8 cellular contexts compared by ENCODE assay signal in the genomic region with DNA sequence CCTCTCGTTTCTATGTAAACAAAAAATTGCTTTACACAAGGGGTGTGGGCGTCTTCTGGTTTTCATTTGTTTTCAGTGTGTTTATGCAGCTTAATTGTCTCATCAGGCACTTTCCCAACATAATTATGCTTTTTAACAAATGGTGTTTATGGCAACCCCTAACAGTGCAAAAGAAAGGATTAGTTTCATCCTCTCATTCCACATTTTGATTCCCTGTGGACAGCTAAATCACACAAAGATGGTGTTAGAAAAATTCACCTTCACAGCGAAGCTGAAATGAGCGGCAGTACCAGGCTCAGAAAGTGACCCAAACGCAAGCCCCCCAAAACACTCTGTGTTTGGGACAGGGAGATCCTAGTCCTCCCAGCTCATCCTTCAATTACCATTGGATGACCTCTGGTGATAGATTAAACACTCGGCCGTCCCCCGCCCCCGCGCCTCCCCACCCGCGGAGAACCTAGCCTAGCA. TPM values are rescaled to one million over a fixed set of nuclear protein-coding genes. Genes with fewer than 3 reads are reported as not detected.
DNase-seq lines count a peak whose midpoint lies in the region; ATAC-seq and TF ChIP-seq lines count a peak whose summit lies in the region.

No MANE protein-coding gene starts in this region.

- no peak for TF ChIP-seq EP300 in ovary (IDR thresholded peaks at IDR 0.05)

- peak overlapping the region; percentile 23 for H3K27ac ChIP-seq in CD4-positive, alpha-beta memory T cell (ENCODE audit: low read depth, low read length)
- no peak overlapping the region for H3K27ac ChIP-seq in endodermal cell (ENCODE audit: low read depth, low read length)
- no peak overlapping the region for H3K27ac ChIP-seq in ovary

- TF ChIP-seq CTCF in endodermal cell (conservative IDR thresholded peaks at IDR 0.05) (no peak), ovary (IDR thresholded peaks at IDR 0.05) (no peak)

- WGBS in endodermal cell (ENCODE audit: insufficient coverage in 1 of 2, insufficient read length in 1 of 2), 2 experiments, result 22 to 48% methylated on average over 2 to 12 of the region's 12 CpGs
- 12 to 17% (median 17%) methylated on average over 12 of the region's 12 CpGs for WGBS in ovary, 3 donors

- peak overlapping the region; percentile 42 to 73 for H3K4me3 ChIP-seq in CD4-positive, alpha-beta memory T cell (ENCODE audit: low read length in 2 of 2)
- H3K4me3 ChIP-seq in endodermal cell (ENCODE audit: low read length), result peak overlapping the region; percentile 84
- H3K4me3 ChIP-seq in ovary, result peak overlapping the region; percentile 69

- H3K9ac ChIP-seq in endodermal cell (ENCODE audit: extremely low read depth, low read length, poor library complexity, severe bottlenecking), result peak overlapping the region; percentile 30

- H3K4me1 ChIP-seq in CD4-positive, alpha-beta memory T cell (ENCODE audit: insufficient read depth, low read length), result peaks cover 10% of the 10 kb centered on the region
- H3K4me1 ChIP-seq in endodermal cell (ENCODE audit: control insufficient read depth, insufficient read depth, low read length) (no peaks in the 10 kb centered on the region), ovary (ENCODE audit: insufficient read depth) (no peaks in the 10 kb centered on the region)

- no peak for ATAC-seq in GM21390 (IDR thresholded peaks at IDR 0.05; ENCODE audit: unreplicated experiment)
- ATAC-seq in GM21367 (IDR thresholded peaks at IDR 0.05; ENCODE audit: unreplicated experiment), result no peak

- H3K4me1 Mint-ChIP-seq in CD4-positive, alpha-beta memory T cell, result peaks cover 3 to 10% (median 7%) of the 10 kb centered on the region in 4 donors
- H3K4me1 Mint-ChIP-seq in endodermal cell, result peaks cover 3% of the 10 kb centered on the region

- DNase-seq in CD4-positive, alpha-beta memory T cell, result no peak
- peak; percentile 82 for DNase-seq in NCI-H748 treated with DMSO at 0.1 percent for 48 hours (lab: John Stamatoyannopoulos, UW)
- no peak for DNase-seq in endodermal cell
- DNase-seq in ovary, result no peak
- DNase-seq in DMS79 (lab: John Stamatoyannopoulos, UW), result no peak
- no peak for DNase-seq in activated effector memory CD4-positive, alpha-beta T cell treated with Interleukin-2 at 50 U/mL for 16 hours

- H3K36me3 Mint-ChIP-seq in CD4-positive, alpha-beta memory T cell, result peaks cover 0 to 2% of the 10 kb centered on the region in 2 donors
- H3K36me3 Mint-ChIP-seq in endodermal cell (ENCODE audit: low read depth), result no peaks in the 10 kb centered on the region

- no peaks in the 10 kb centered on the region for H3K9me3 Mint-ChIP-seq in CD4-positive, alpha-beta memory T cell
- no peaks in the 10 kb centered on the region for H3K9me3 Mint-ChIP-seq in endodermal cell

- no peaks in the 10 kb centered on the region for H3K27me3 ChIP-seq in CD4-positive, alpha-beta memory T cell (ENCODE audit: insufficient read depth, low read length)
- H3K27me3 ChIP-seq in endodermal cell (ENCODE audit: control insufficient read depth, insufficient read depth, low read length, poor library complexity, severe bottlenecking), result peaks cover 24% of the 10 kb centered on the region
- no peaks in the 10 kb centered on the region for H3K27me3 ChIP-seq in ovary

- no peak for TF ChIP-seq POLR2A in ovary (IDR thresholded peaks at IDR 0.05)

- intact Hi-C loops in CD4-positive, alpha-beta memory T cell (cut with micrococcal nuclease), result no loop called here
- intact Hi-C loops in ovary (cut with DNase I), result no loop called here

- H3K27ac Mint-ChIP-seq in CD4-positive, alpha-beta memory T cell, result peak overlapping the region in 3 of 7 donors; percentile 10 to 66 (median 32)
- no peak overlapping the region for H3K27ac Mint-ChIP-seq in endodermal cell

- H3K27me3 Mint-ChIP-seq in CD4-positive, alpha-beta memory T cell, result no peaks in the 10 kb centered on the region
- H3K27me3 Mint-ChIP-seq in endodermal cell (ENCODE audit: insufficient read depth), result peaks cover 24% of the 10 kb centered on the region

- POLR2A ChIA-PET in CD4-positive, alpha-beta memory T cell (lab: Charles Lee; ENCODE audit: partially characterized antibody), result no interaction called here

- H3K36me3 ChIP-seq in CD4-positive, alpha-beta memory T cell (ENCODE audit: insufficient read depth, low read length), result no peaks in the 10 kb centered on the region
- H3K36me3 ChIP-seq in endodermal cell (ENCODE audit: control insufficient read depth, insufficient read depth, low read length), result no peaks in the 10 kb centered on the region
- no peaks in the 10 kb centered on the region for H3K36me3 ChIP-seq in ovary

- no peaks in the 10 kb centered on the region for H3K9me3 ChIP-seq in CD4-positive, alpha-beta memory T cell (ENCODE audit: control insufficient read depth in 1 of 2, low read length in 2 of 2)
- no peaks in the 10 kb centered on the region for H3K9me3 ChIP-seq in endodermal cell (ENCODE audit: control insufficient read depth, low read length)
- no peaks in the 10 kb centered on the region for H3K9me3 ChIP-seq in ovary

- CTCF ChIA-PET in CD4-positive, alpha-beta memory T cell (lab: Charles Lee; ENCODE audit: partially characterized antibody), result interaction anchor here (1.2 to 1.5 kb wide), 2 partner anchors 9 to 1536 kb away, joined by 3 to 4 read pairs; no protein-coding TSS in a partner anchor

- H3K4me3 Mint-ChIP-seq in CD4-positive, alpha-beta memory T cell, result peak overlapping the region; percentile 68 to 81 (median 75)
- H3K4me3 Mint-ChIP-seq in endodermal cell, result peak overlapping the region; percentile 76

RNA-seq across cellular contexts. Expression of gene FTCDNL1, which starts 0.7 kb away (rescaled TPM):
- total RNA-seq in CD4-positive, alpha-beta memory T cell, result 1 to 10 TPM; 1.9 to 2.3 TPM
- 1 to 10 TPM; 1.6 to 2.7 TPM for polyA plus RNA-seq in CD4-positive, alpha-beta memory T cell
- 1 to 10 TPM in 1 of 2 donors, under 1 TPM in 1; 0.70 to 1.5 TPM for total RNA-seq in endodermal cell
- 0.43 TPM for polyA plus RNA-seq in endodermal cell (2013, experiment 1 of 2)
- polyA plus RNA-seq in endodermal cell (2013, experiment 2 of 2), result 0.54 TPM
- total RNA-seq in ovary, result 1 to 10 TPM in 6 of 7 donors, under 1 TPM in 1; 0.87 to 3.4 (median 2.1) TPM
- 1 to 10 TPM in 1 of 2 donors, under 1 TPM in 1; 0.56 to 3.2 TPM for polyA plus RNA-seq in ovary
